10 cellular contexts compared by ENCODE assay signal in the genomic region with DNA sequence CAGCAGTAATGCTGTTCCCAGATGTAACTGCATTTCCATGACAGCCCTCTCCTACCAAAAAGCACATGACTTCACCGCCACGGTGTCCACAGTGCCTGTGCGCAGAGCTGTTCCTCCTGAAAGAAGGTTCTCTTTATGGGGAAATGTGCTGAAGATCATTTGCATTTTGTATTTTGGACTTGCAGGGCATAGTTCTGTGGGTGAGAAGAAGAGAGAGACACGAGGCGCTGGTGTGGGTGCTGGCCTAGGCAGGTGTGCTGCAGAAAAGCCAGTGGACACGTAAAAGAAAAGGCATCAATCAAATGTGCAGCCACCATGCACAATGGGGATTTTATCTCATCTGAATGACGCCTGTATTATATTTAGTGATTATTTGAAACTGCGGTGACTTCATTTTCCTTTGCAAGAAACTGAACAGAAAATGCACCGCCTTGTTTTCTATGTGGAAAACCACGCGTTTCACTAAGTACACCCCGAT. TPM values are rescaled to one million over a fixed set of nuclear protein-coding genes. Genes with fewer than 3 reads are reported as not detected.
DNase-seq lines count a peak whose midpoint lies in the region; ATAC-seq and TF ChIP-seq lines count a peak whose summit lies in the region.
"Had no signal": no experiment of that assay in that cellular context is flagged by ENCODE, and none has a peak within 500 bp of the region (broad histone marks: within the 10 kb centered on the region; RNA-seq: fewer than 3 reads in every experiment).

No MANE protein-coding gene starts in this region.

- ATAC-seq in activated CD4-positive, alpha-beta T cell treated with anti-CD3 and anti-CD28 coated beads for 36 hours, result no peak
- peak; percentile 47 for ATAC-seq in HG02571 (IDR thresholded peaks at IDR 0.05; ENCODE audit: unreplicated experiment)
- ATAC-seq in stimulated activated naive B cell treated with anti-CD40 and anti-IgM and Interleukin-4, amounts not matched to agents 10 μg/mL and 1 μg/mL and 100 μg/mL, for 72 hours (replicated peaks), result peak; percentile 84 to 90
- ATAC-seq: A549 had no signal

- no peak for DNase-seq in activated CD4-positive, alpha-beta T cell treated with anti-CD3 and anti-CD28 coated beads for 36 hours
- no peak for DNase-seq in activated CD4-positive, alpha-beta T cell treated with anti-CD3 and anti-CD28 coated beads for 4 hours
- DNase-seq in WERI-Rb-1 (no peak), cardiac septum (ENCODE audit: low spot score) (no peak), HFFc6 (no peak), left ventricle myocardium inferior (no peak)
- peak; percentile 79 for DNase-seq in stimulated activated naive B cell treated with anti-CD40 and anti-IgM and Interleukin-4, amounts not matched to agents 10 μg/mL and 1 μg/mL and 100 μg/mL, for 72 hours
- DNase-seq: NCI-H1048 had no signal

- H3K27ac ChIP-seq in WERI-Rb-1 (no peak overlapping the region), left ventricle myocardium inferior (replicated peaks) (no peak overlapping the region)
- H3K27ac ChIP-seq: A549 had no signal

- H3K27ac Mint-ChIP-seq in activated CD4-positive, alpha-beta T cell treated with anti-CD3 and anti-CD28 coated beads for 36 hours, result peak overlapping the region; percentile 7
- peak overlapping the region; percentile 87 for H3K27ac Mint-ChIP-seq in stimulated activated naive B cell treated with anti-CD40 and anti-IgM and Interleukin-4, amounts not matched to agents 10 μg/mL and 1 μg/mL and 100 μg/mL, for 72 hours
- no peak overlapping the region for H3K27ac Mint-ChIP-seq in HFFc6

- H3K27me3 Mint-ChIP-seq in activated CD4-positive, alpha-beta T cell treated with anti-CD3 and anti-CD28 coated beads for 36 hours, result no peaks in the 10 kb centered on the region
- H3K27me3 Mint-ChIP-seq in stimulated activated naive B cell treated with anti-CD40 and anti-IgM and Interleukin-4, amounts not matched to agents 10 μg/mL and 1 μg/mL and 100 μg/mL, for 72 hours, result no peaks in the 10 kb centered on the region
- H3K27me3 Mint-ChIP-seq in HFFc6 (ENCODE audit: insufficient read depth), result peaks cover 2% of the 10 kb centered on the region

- peaks cover 24% of the 10 kb centered on the region for H3K4me1 ChIP-seq in left ventricle myocardium inferior
- H3K4me1 ChIP-seq: A549 had no signal

- peaks cover 19% of the 10 kb centered on the region for H3K4me1 Mint-ChIP-seq in activated CD4-positive, alpha-beta T cell treated with anti-CD3 and anti-CD28 coated beads for 36 hours
- peaks cover 60 to 70% of the 10 kb centered on the region in 2 donors for H3K4me1 Mint-ChIP-seq in stimulated activated naive B cell treated with anti-CD40 and anti-IgM and Interleukin-4, amounts not matched to agents 10 μg/mL and 1 μg/mL and 100 μg/mL, for 72 hours
- H3K4me1 Mint-ChIP-seq in HFFc6 (ENCODE audit: low read depth), result no peaks in the 10 kb centered on the region

- no peaks in the 10 kb centered on the region for H3K36me3 ChIP-seq in WERI-Rb-1
- H3K36me3 ChIP-seq in left ventricle myocardium inferior, result no peaks in the 10 kb centered on the region

- H3K4me3 ChIP-seq in WERI-Rb-1 (ENCODE audit: low read depth, low read length) (peak overlapping the region; percentile 23), left ventricle myocardium inferior (no peak overlapping the region)
- H3K4me3 ChIP-seq: A549 had no signal

- no peaks in the 10 kb centered on the region for H3K27me3 ChIP-seq in WERI-Rb-1 (ENCODE audit: insufficient read depth, low read depth, severe bottlenecking)
- H3K27me3 ChIP-seq in left ventricle myocardium inferior (ENCODE audit: low read depth), result no peaks in the 10 kb centered on the region

- CTCF ChIA-PET in activated CD4-positive, alpha-beta T cell treated with anti-CD3 and anti-CD28 coated beads for 36 hours (lab: Charles Lee), result no interaction called here

- no peaks in the 10 kb centered on the region for H3K9me3 Mint-ChIP-seq in activated CD4-positive, alpha-beta T cell treated with anti-CD3 and anti-CD28 coated beads for 36 hours (ENCODE audit: low read depth)
- H3K9me3 Mint-ChIP-seq in stimulated activated naive B cell treated with anti-CD40 and anti-IgM and Interleukin-4, amounts not matched to agents 10 μg/mL and 1 μg/mL and 100 μg/mL, for 72 hours, result no peaks in the 10 kb centered on the region
- peaks cover 7% of the 10 kb centered on the region for H3K9me3 Mint-ChIP-seq in HFFc6

- H3K4me3 Mint-ChIP-seq in activated CD4-positive, alpha-beta T cell treated with anti-CD3 and anti-CD28 coated beads for 36 hours, result no peak overlapping the region
- peak overlapping the region; percentile 74 to 78 for H3K4me3 Mint-ChIP-seq in stimulated activated naive B cell treated with anti-CD40 and anti-IgM and Interleukin-4, amounts not matched to agents 10 μg/mL and 1 μg/mL and 100 μg/mL, for 72 hours
- H3K4me3 Mint-ChIP-seq in HFFc6, result no peak overlapping the region

- H3K9me3 ChIP-seq in WERI-Rb-1 (ENCODE audit: severe bottlenecking), result no peaks in the 10 kb centered on the region
- no peaks in the 10 kb centered on the region for H3K9me3 ChIP-seq in left ventricle myocardium inferior (replicated peaks)
- H3K9me3 ChIP-seq: A549 had no signal

- peaks cover 25% of the 10 kb centered on the region for H3K36me3 Mint-ChIP-seq in activated CD4-positive, alpha-beta T cell treated with anti-CD3 and anti-CD28 coated beads for 36 hours (ENCODE audit: low read depth)
- peaks cover 40 to 78% of the 10 kb centered on the region in 2 donors for H3K36me3 Mint-ChIP-seq in stimulated activated naive B cell treated with anti-CD40 and anti-IgM and Interleukin-4, amounts not matched to agents 10 μg/mL and 1 μg/mL and 100 μg/mL, for 72 hours
- no peaks in the 10 kb centered on the region for H3K36me3 Mint-ChIP-seq in HFFc6 (ENCODE audit: low read depth)

- POLR2A ChIA-PET in activated CD4-positive, alpha-beta T cell treated with anti-CD3 and anti-CD28 coated beads for 36 hours (lab: Charles Lee), result no interaction called here

- TF ChIP-seq CTCF in WERI-Rb-1 (IDR thresholded peaks at IDR 0.05; ENCODE audit: low read depth, low read length), result no peak
- TF ChIP-seq CTCF in HFFc6 (IDR thresholded peaks at IDR 0.05), result no peak
- no peak for TF ChIP-seq CTCF in left ventricle myocardium inferior (IDR thresholded peaks at IDR 0.05; ENCODE audit: borderline replicate concordance)

- intact Hi-C loops in activated CD4-positive, alpha-beta T cell treated with anti-CD3 and anti-CD28 coated beads for 36 hours (cut with DNase I, micrococcal nuclease), result no loop called here
- intact Hi-C loops in cardiac septum (cut with DNase I) (no loop called here), left ventricle myocardium inferior (cut with micrococcal nuclease) (no loop called here)

RNA-seq across cellular contexts. Expression of gene SLC37A1, which starts 21.3 kb away (rescaled TPM):
- 10 to 100 TPM; 18.2 to 19.3 TPM for total RNA-seq in activated CD4-positive, alpha-beta T cell treated with anti-CD3 and anti-CD28 coated beads for 36 hours
- total RNA-seq in cardiac septum (6.7 TPM), left ventricle myocardium inferior (3.8 TPM)
- not detected for total RNA-seq in HFFc6 (2021; fragmentation: NEBNext Ultra II Directional; extraction: Animal tissue kit (Norgen Biotek cat#: 25700))

RNA-seq across cellular contexts. Expression of gene RSPH1, which starts 38.9 kb away (rescaled TPM):
- under 1 TPM; 0.21 to 0.34 TPM for total RNA-seq in activated CD4-positive, alpha-beta T cell treated with anti-CD3 and anti-CD28 coated beads for 36 hours
- not detected for total RNA-seq in cardiac septum
- total RNA-seq in HFFc6 (2021; fragmentation: NEBNext Ultra II Directional; extraction: Animal tissue kit (Norgen Biotek cat#: 25700)), result not detected
- total RNA-seq in left ventricle myocardium inferior, result not detected

Comparison
In these comparisons a context has a peak if more than half of its experiments do, and no peak if none do; other contexts are left out.
1. H3K4me3 Mint-ChIP-seq: peak in stimulated activated naive B cell treated with anti-CD40 and anti-IgM and Interleukin-4, amounts not matched to agents 10 μg/mL and 1 μg/mL and 100 μg/mL, for 72 hours (2 of 2); none in activated CD4-positive, alpha-beta T cell treated with anti-CD3 and anti-CD28 coated beads for 36 hours (single experiment) and HFFc6 (single experiment).